ENCODE assay signal across 23 cellular contexts in genomic region chr12:57119294-57119693, GRCh38. TPM values are rescaled to one million over a fixed set of nuclear protein-coding genes. Genes with fewer than 3 reads are reported as not detected.
DNase-seq lines count a peak whose midpoint lies in the region; ATAC-seq, FAIRE-seq and TF ChIP-seq lines count a peak whose summit lies in the region.
"Had no signal": no experiment of that assay in that cellular context is flagged by ENCODE, and none has a peak within 500 bp of the region (broad histone marks: within the 10 kb centered on the region; RNA-seq: fewer than 3 reads in every experiment).

No MANE protein-coding gene starts in this region.

- H2BK5ac ChIP-seq in neuronal stem cell (ENCODE audit: low read length), result no peak overlapping the region

- H3K9me3 ChIP-seq in HCT116 (ENCODE audit: control insufficient read depth in 1 of 2, insufficient read depth in 1 of 2, low read depth in 1 of 2, low read length in 2 of 2), result peaks cover 6 to 7% of the 10 kb centered on the region in 2 experiments; a peak in 1 of 4 replicates
- H3K9me3 ChIP-seq in GM12878 (replicated peaks; ENCODE audit: control insufficient read depth, insufficient read depth, low read length), result peaks cover 7% of the 10 kb centered on the region
- H3K9me3 ChIP-seq in neuronal stem cell (replicated peaks in 1 of 2; ENCODE audit: control insufficient read depth in 2 of 2, insufficient read depth in 1 of 2, low read depth in 1 of 2, low read length in 2 of 2), result peaks cover 2% of the 10 kb centered on the region in 2 donors
- H3K9me3 ChIP-seq: SJSA1 had no signal

- no peaks in the 10 kb centered on the region for H3K9me2 ChIP-seq in HCT116 (ENCODE audit: insufficient read depth)

- no peak for FAIRE-seq in GM12878 (lab: Jason Lieb, UNC)
- FAIRE-seq: A549 had no signal

- WGBS in GM12878 (ENCODE audit: insufficient coverage, insufficient replicate concordance, low lambda C conversion rate, missing lambda C conversion rate), result 42% methylated on average over 5 of the region's 5 CpGs
- WGBS in neuronal stem cell (ENCODE audit: extremely low coverage in 2 of 2, insufficient read length in 2 of 2, insufficient replicate concordance in 1 of 2), 2 donors, result no CpG with 5 or more reads among the region's 5 CpGs

- no peak overlapping the region for H2BK12ac ChIP-seq in neuronal stem cell (ENCODE audit: low read length)

- H4K8ac ChIP-seq in neuronal stem cell (ENCODE audit: low read depth, low read length), result no peak overlapping the region

- RAD21 ChIA-PET in HCT116 (lab: Charles Lee; ENCODE audit: low non-redundant PET in 1 of 2, low total read pairs in 2 of 2, uncharacterized antibody in 2 of 2, unreplicated experiment in 2 of 2) (no interaction called here), GM12878 (lab: Charles Lee; ENCODE audit: unreplicated experiment) (interaction anchor here (2.2 kb wide), 1 partner anchor 50 kb away, joined by 9 read pairs; no protein-coding TSS in a partner anchor)

- H3K79me2 ChIP-seq in ACC112 (ENCODE audit: control insufficient read depth, insufficient read depth, low read length, unreplicated experiment) (no peaks in the 10 kb centered on the region), HCT116 (ENCODE audit: insufficient read depth, low read length) (no peaks in the 10 kb centered on the region), GM12878 (ENCODE audit: control insufficient read depth, insufficient read depth, low read length) (no peaks in the 10 kb centered on the region)

- in situ Hi-C loops in GM12878 (cut with MboI), result no loop called here

- H3K27me3 ChIP-seq in ACC112 (ENCODE audit: insufficient read depth, low read length), result no peaks in the 10 kb centered on the region
- no peaks in the 10 kb centered on the region for H3K27me3 ChIP-seq in HCT116 (ENCODE audit: insufficient read depth, low read length)
- no peaks in the 10 kb centered on the region for H3K27me3 ChIP-seq in GM12878 (replicated peaks in 1 of 2; ENCODE audit: control insufficient read depth in 2 of 2, insufficient read depth in 2 of 2, low read length in 1 of 2)
- H3K27me3 ChIP-seq in neuronal stem cell (ENCODE audit: control insufficient read depth in 3 of 3, insufficient read depth in 3 of 3, low read depth in 1 of 3, low read length in 3 of 3), result no peaks in the 10 kb centered on the region
- H3K27me3 ChIP-seq: SJSA1 had no signal

- H3K36me3 ChIP-seq in ACC112 (ENCODE audit: insufficient read depth, low read length) (no peaks in the 10 kb centered on the region), HCT116 (ENCODE audit: control insufficient read depth in 1 of 2, insufficient read depth in 2 of 2, low read length in 2 of 2) (no peaks in the 10 kb centered on the region), GM12878 (ENCODE audit: control insufficient read depth in 2 of 2, insufficient read depth in 2 of 2, low read length in 1 of 2) (no peaks in the 10 kb centered on the region), neuronal stem cell (replicated peaks in 1 of 2; ENCODE audit: control insufficient read depth in 2 of 2, insufficient read depth in 2 of 2, low read length in 2 of 2) (no peaks in the 10 kb centered on the region)
- H3K36me3 ChIP-seq: SJSA1 had no signal

- TF ChIP-seq POLR2A in HCT116 (IDR thresholded peaks at IDR 0.05; ENCODE audit: borderline replicate concordance, extremely low read depth, insufficient read depth, insufficient read length), result no peak
- no peak for TF ChIP-seq POLR2A in GM12878 (IDR thresholded peaks at IDR 0.05; ENCODE audit: low read depth, low read length)

- no peak overlapping the region for H2BK15ac ChIP-seq in neuronal stem cell (ENCODE audit: low read length)

- H3K4me2 ChIP-seq in HCT116 (ENCODE audit: low read length) (peak overlapping the region; percentile 30; the same call in 1 of the 2 replicates), GM12878 (ENCODE audit: control insufficient read depth, insufficient read depth) (peak overlapping the region; percentile 7), neuronal stem cell (ENCODE audit: insufficient read depth, low read length, poor library complexity, severe bottlenecking) (no peak overlapping the region)
- H3K4me2 ChIP-seq: A549 had no signal

- CTCF ChIA-PET in HCT116 (lab: Charles Lee) (no interaction called here), GM12878 (lab: Yijun Ruan, JAX) (interaction anchor here (0.8 to 1.8 kb wide), 2 partner anchors 50 to 118 kb away, joined by 3 to 8 read pairs; no protein-coding TSS in a partner anchor)

- DNase-seq in HCT116 (ENCODE audit: low read depth, low spot score) (no peak), GM12878 (ENCODE audit: low read depth, low spot score) (no peak), neuronal stem cell (ENCODE audit: low spot score) (no peak), SK-N-DZ (ENCODE audit: low spot score) (no peak)
- DNase-seq: activated CD4-positive, alpha-beta T cell treated with anti-CD3 and anti-CD28 coated beads, Interleukin-2, amount 50 U/mL, for 1 hour; aorta; C1 segment of cervical spinal cord; central memory CD4-positive, alpha-beta T cell; hippocampal formation; NCI-H1105 treated with DMSO at 0.1 percent for 48 hours; NCI-H2081 treated with DMSO at 0.1 percent for 48 hours; NCI-H446; stimulated activated CD4-positive, alpha-beta T cell treated with anti-CD3 and anti-CD28 coated beads, Interleukin-4, amount 100 ng/mL, for 4 hours; T-helper 2 cell had no signal

- no peak for TF ChIP-seq EP300 in GM12878 (IDR thresholded peaks at IDR 0.05; ENCODE audit: borderline replicate concordance in 1 of 2, control insufficient read depth in 1 of 2, low read depth in 2 of 2, low read length in 2 of 2)

- intact Hi-C loops in HCT116 (cut with micrococcal nuclease), result no loop called here
- intact Hi-C loops in GM12878 (cut with micrococcal nuclease; ENCODE audit: unreplicated experiment), result no loop called here

- H4K91ac ChIP-seq in neuronal stem cell (ENCODE audit: low read depth, low read length, poor library complexity), result no peak overlapping the region

- peak overlapping the region; percentile 56 for H2AFZ ChIP-seq in ACC112 (ENCODE audit: low read length, unreplicated experiment)
- no peak overlapping the region for H2AFZ ChIP-seq in HCT116 (ENCODE audit: low read depth, low read length, poor library complexity, severe bottlenecking)
- peak overlapping the region; percentile 68 for H2AFZ ChIP-seq in GM12878 (ENCODE audit: control insufficient read depth, low read depth, low read length)
- H2AFZ ChIP-seq in neuronal stem cell (ENCODE audit: low read length), result peak overlapping the region; percentile 24

- H3K27ac ChIP-seq in ACC112 (ENCODE audit: low read depth, low read length), result peak overlapping the region; percentile 44
- H3K27ac ChIP-seq in HCT116 (ENCODE audit: low read depth, low read length), result no peak overlapping the region
- no peak overlapping the region for H3K27ac ChIP-seq in GM12878 (ENCODE audit: control insufficient read depth, insufficient read depth)
- H3K27ac ChIP-seq in neuronal stem cell (replicated peaks; ENCODE audit: low read length), result no peak overlapping the region
- H3K27ac ChIP-seq: SJSA1 had no signal

- H4K20me1 ChIP-seq in HCT116 (ENCODE audit: insufficient read depth) (no peaks in the 10 kb centered on the region), GM12878 (ENCODE audit: control insufficient read depth, insufficient read depth) (no peaks in the 10 kb centered on the region)

- H3K9ac ChIP-seq in HCT116 (ENCODE audit: low read length) (no peak overlapping the region), GM12878 (ENCODE audit: control insufficient read depth, insufficient read depth, low read length) (no peak overlapping the region), neuronal stem cell (ENCODE audit: low read depth, low read length, poor library complexity) (no peak overlapping the region)

- no peaks in the 10 kb centered on the region for H3K79me1 ChIP-seq in neuronal stem cell (ENCODE audit: low read depth, low read length)

- SMC1A ChIA-PET in GM12878 (lab: Charles Lee; ENCODE audit: uncharacterized antibody, unreplicated experiment), result no interaction called here

- H3K4me3 ChIP-seq in ACC112 (ENCODE audit: low read depth, low read length) (no peak overlapping the region), HCT116 (replicated peaks in 1 of 2; ENCODE audit: low read depth in 1 of 2, low read length in 2 of 2) (no peak overlapping the region), GM12878 (no peak overlapping the region), neuronal stem cell (ENCODE audit: low read length in 2 of 2) (no peak overlapping the region)
- H3K4me3 ChIP-seq: A549, SJSA1 had no signal

- TF ChIP-seq CTCF in HCT116 (IDR thresholded peaks at IDR 0.05 in 2 of 3, conservative IDR thresholded peaks at IDR 0.05 in 1 of 3; ENCODE audit: borderline replicate concordance in 1 of 3, insufficient read depth in 1 of 3, low read depth in 2 of 3, low read length in 2 of 3) (no peak), GM12878 (IDR thresholded peaks at IDR 0.05 in 2 of 3, conservative IDR thresholded peaks at IDR 0.05 in 1 of 3; ENCODE audit: control insufficient read depth in 2 of 3, extremely low read depth in 1 of 3, insufficient read depth in 1 of 3, low read depth in 3 of 3, low read length in 3 of 3) (no peak)

- no peak overlapping the region for H3K4ac ChIP-seq in neuronal stem cell (ENCODE audit: low read length)

- H2BK120ac ChIP-seq in neuronal stem cell (ENCODE audit: low read depth, low read length), result no peak overlapping the region

- peaks cover 16% of the 10 kb centered on the region for H3K4me1 ChIP-seq in ACC112 (ENCODE audit: control insufficient read depth, insufficient read depth, low read length, unreplicated experiment)
- H3K4me1 ChIP-seq in HCT116 (ENCODE audit: control insufficient read depth in 1 of 2, insufficient read depth in 2 of 2, low read length in 2 of 2), result peaks cover 0 to 11% of the 10 kb centered on the region in 2 experiments; a peak in 2 of 4 replicates
- H3K4me1 ChIP-seq in GM12878 (ENCODE audit: control insufficient read depth, insufficient read depth, low read length), result peaks cover 13% of the 10 kb centered on the region
- peaks cover 0 to 2% of the 10 kb centered on the region in 2 donors for H3K4me1 ChIP-seq in neuronal stem cell (ENCODE audit: control insufficient read depth in 2 of 2, insufficient read depth in 1 of 2, low read depth in 1 of 2, low read length in 2 of 2)
- H3K4me1 ChIP-seq: A549 had no signal

- ATAC-seq in HCT116 (no peak), GM12878 (peak; percentile 54), HG03280 (IDR thresholded peaks at IDR 0.05; ENCODE audit: unreplicated experiment) (no peak), GM21423 (IDR thresholded peaks at IDR 0.05; ENCODE audit: unreplicated experiment) (no peak), HG02759 (IDR thresholded peaks at IDR 0.05; ENCODE audit: unreplicated experiment) (no peak)

- POLR2A ChIA-PET in HCT116 (lab: Charles Lee), result interaction anchor here (1.6 kb wide), 1 partner anchor 8 kb away, joined by 4 read pairs; no protein-coding TSS in a partner anchor
- POLR2A ChIA-PET in GM12878 (lab: Charles Lee), result no interaction called here

- H3K14ac ChIP-seq in neuronal stem cell (ENCODE audit: low read length), result no peak overlapping the region

- no peak overlapping the region for H3K18ac ChIP-seq in neuronal stem cell (ENCODE audit: low read length)

- TF ChIP-seq RAD21 in HCT116 (IDR thresholded peaks at IDR 0.05; ENCODE audit: low read depth), result no peak
- no peak for TF ChIP-seq RAD21 in GM12878 (IDR thresholded peaks at IDR 0.05; ENCODE audit: insufficient read depth, low read depth, low read length)

- no peak overlapping the region for H3K23ac ChIP-seq in neuronal stem cell (ENCODE audit: low read depth, low read length, poor library complexity)

- no peak overlapping the region for H2AK5ac ChIP-seq in neuronal stem cell (ENCODE audit: low read depth, low read length)

- BruUV-seq in HCT116 (replicated peaks; lab: Mats Ljungman, UMichigan) (no TSS peak), GM12878 (replicated peaks; lab: Mats Ljungman, UMichigan) (no TSS peak)

RNA-seq across cellular contexts. Expression of gene STAT6, which starts 8.1 kb away (rescaled TPM):
- total RNA-seq in HCT116 (2021; ENCODE audit: unreplicated experiment), result 78.5 TPM
- polyA plus RNA-seq in HCT116 (2012), result 53.3 and 55.0 TPM in 2 replicates
- 219 and 234 TPM in 2 replicates for total RNA-seq in GM12878 (2013; cell fraction: nucleolus; rRNA removed)
- 100 and 101 TPM in 2 replicates for total RNA-seq in GM12878 (2014; rRNA removed)
- total RNA-seq in GM12878 (2014; rRNA removed; fragmentation: Illumina TruSeq; extraction: Trizol), result 79.0 and 79.9 TPM in 2 replicates
- total RNA-seq in GM12878 (2021), result 146 and 163 TPM in 2 replicates
- polyA plus RNA-seq in GM12878 (2011; ENCODE audit: low read depth), result 92.2 TPM
- polyA plus RNA-seq in GM12878 (2011; rRNA removed), result 107 and 176 TPM in 2 replicates
- polyA plus RNA-seq in GM12878 (2011; cell fraction: cytosol; rRNA removed), result 210 and 211 TPM in 2 replicates
- 576 and 633 TPM in 2 replicates for polyA plus RNA-seq in GM12878 (2011; cell fraction: nucleus; rRNA removed)
- polyA plus RNA-seq in GM12878 (2012), result 137 and 138 TPM in 2 replicates
- polyA plus RNA-seq in GM12878 (2014; fragmentation: Illumina TruSeq; extraction: Trizol), result 161 and 168 TPM in 2 replicates
- 10 to 100 TPM; 14.2 to 17.3 TPM for polyA plus RNA-seq in GM12878 (2014; fragmentation: Nextera tagmentation; extraction: Ambion mirVana)
- 153 and 157 TPM in 2 replicates for polyA plus RNA-seq in GM12878 (2014; rRNA removed)
- polyA plus RNA-seq in GM12878 (2016; fragmentation: Nextera tagmentation; extraction: Ambion mirVana), result 10 to 100 TPM; 61.0 to 63.3 TPM
- 146 and 216 TPM in 2 replicates for polyA minus RNA-seq in GM12878 (2011; rRNA and poly(A)+ RNA removed)
- polyA minus RNA-seq in GM12878 (2011; cell fraction: cytosol; rRNA and poly(A)+ RNA removed), result 57.9 and 72.7 TPM in 2 replicates
- polyA minus RNA-seq in GM12878 (2011; cell fraction: nucleus; rRNA and poly(A)+ RNA removed), result 75.9 and 146 TPM in 2 replicates
- polyA plus RNA-seq in neuronal stem cell (2013, experiment 1 of 2), result 9.9 TPM
- 8.0 TPM for polyA plus RNA-seq in neuronal stem cell (2013, experiment 2 of 2)
- 37.1 and 42.2 TPM in 2 replicates for polyA plus RNA-seq in SK-N-DZ (2014; cell fraction: cytosol; rRNA removed)
- 129 TPM in 2 replicates for polyA plus RNA-seq in SK-N-DZ (2014; cell fraction: nucleus; rRNA removed)

RNA-seq across cellular contexts. Expression of gene LRP1, which starts 9.0 kb away (rescaled TPM):
- total RNA-seq in HCT116 (2021; ENCODE audit: unreplicated experiment), result 12.0 TPM
- 9.3 and 14.6 TPM in 2 replicates for polyA plus RNA-seq in HCT116 (2012)
- 6.0 and 6.8 TPM in 2 replicates for total RNA-seq in GM12878 (2013; cell fraction: nucleolus; rRNA removed)
- under 0.01 and 0.05 TPM in 2 replicates for total RNA-seq in GM12878 (2014; rRNA removed)
- 0.05 and 0.18 TPM in 2 replicates for total RNA-seq in GM12878 (2014; rRNA removed; fragmentation: Illumina TruSeq; extraction: Trizol)
- 0.93 and 1.1 TPM in 2 replicates for total RNA-seq in GM12878 (2021)
- polyA plus RNA-seq in GM12878 (2011; ENCODE audit: low read depth), result 0.51 TPM
- 0.24 TPM in 2 replicates for polyA plus RNA-seq in GM12878 (2011; rRNA removed)
- polyA plus RNA-seq in GM12878 (2011; cell fraction: cytosol; rRNA removed), result 0.48 and 0.57 TPM in 2 replicates
- polyA plus RNA-seq in GM12878 (2011; cell fraction: nucleus; rRNA removed), result 2.5 and 3.3 TPM in 2 replicates
- polyA plus RNA-seq in GM12878 (2012), result 1.2 and 1.4 TPM in 2 replicates
- 0.03 and 0.07 TPM in 2 replicates for polyA plus RNA-seq in GM12878 (2014; fragmentation: Illumina TruSeq; extraction: Trizol)
- not detected for polyA plus RNA-seq in GM12878 (2014; fragmentation: Nextera tagmentation; extraction: Ambion mirVana)
- polyA plus RNA-seq in GM12878 (2014; rRNA removed), result 0.09 and 0.29 TPM in 2 replicates
- under 1 TPM; 0.23 to 0.28 TPM for polyA plus RNA-seq in GM12878 (2016; fragmentation: Nextera tagmentation; extraction: Ambion mirVana)
- polyA minus RNA-seq in GM12878 (2011; rRNA and poly(A)+ RNA removed), result 1.8 TPM in 2 replicates
- polyA minus RNA-seq in GM12878 (2011; cell fraction: cytosol; rRNA and poly(A)+ RNA removed), result 2.2 and 3.1 TPM in 2 replicates
- polyA minus RNA-seq in GM12878 (2011; cell fraction: nucleus; rRNA and poly(A)+ RNA removed), result 1.6 and 3.1 TPM in 2 replicates
- polyA plus RNA-seq in neuronal stem cell (2013, experiment 1 of 2), result 13.3 TPM
- polyA plus RNA-seq in neuronal stem cell (2013, experiment 2 of 2), result 12.4 TPM
- polyA plus RNA-seq in SK-N-DZ (2014; cell fraction: cytosol; rRNA removed), result 6.4 and 7.8 TPM in 2 replicates
- 16.5 and 44.9 TPM in 2 replicates for polyA plus RNA-seq in SK-N-DZ (2014; cell fraction: nucleus; rRNA removed)

RNA-seq across cellular contexts. Expression of gene LRP1-AS, which starts 28.1 kb away (rescaled TPM):
- total RNA-seq in HCT116 (2021; ENCODE audit: unreplicated experiment) (not detected), GM12878 (2014; rRNA removed) (not detected in 2 replicates), GM12878 (2014; rRNA removed; fragmentation: Illumina TruSeq; extraction: Trizol) (not detected in 2 replicates), GM12878 (2021) (not detected in 2 replicates)
- polyA plus RNA-seq in HCT116 (2012), result not detected in 2 replicates
- not detected in 2 replicates for total RNA-seq in GM12878 (2013; cell fraction: nucleolus; rRNA removed)
- polyA plus RNA-seq in GM12878 (2011; ENCODE audit: low read depth), result not detected
- polyA plus RNA-seq in GM12878 (2011; rRNA removed) (not detected in 2 replicates), GM12878 (2014; fragmentation: Illumina TruSeq; extraction: Trizol) (not detected in 2 replicates), GM12878 (2014; fragmentation: Nextera tagmentation; extraction: Ambion mirVana) (not detected), GM12878 (2014; rRNA removed) (not detected in 2 replicates), GM12878 (2016; fragmentation: Nextera tagmentation; extraction: Ambion mirVana) (not detected)
- polyA plus RNA-seq in GM12878 (2011; cell fraction: cytosol; rRNA removed), result not detected in 2 replicates
- polyA plus RNA-seq in GM12878 (2011; cell fraction: nucleus; rRNA removed), result not detected in 2 replicates
- not detected in 2 replicates for polyA plus RNA-seq in GM12878 (2012)
- not detected in 2 replicates for polyA minus RNA-seq in GM12878 (2011; rRNA and poly(A)+ RNA removed)
- not detected in 2 replicates for polyA minus RNA-seq in GM12878 (2011; cell fraction: cytosol; rRNA and poly(A)+ RNA removed)
- polyA minus RNA-seq in GM12878 (2011; cell fraction: nucleus; rRNA and poly(A)+ RNA removed), result not detected in 2 replicates
- polyA plus RNA-seq in neuronal stem cell (2013, experiment 1 of 2), result not detected
- polyA plus RNA-seq in neuronal stem cell (2013, experiment 2 of 2), result not detected
- not detected in 2 replicates for polyA plus RNA-seq in SK-N-DZ (2014; cell fraction: cytosol; rRNA removed)
- polyA plus RNA-seq in SK-N-DZ (2014; cell fraction: nucleus; rRNA removed), result not detected in 2 replicates
- total RNA-seq: activated naive CD4-positive, alpha-beta T cell treated with anti-CD3 and anti-CD28 coated beads, Interleukin-2, amount 50 U/mL, for 72 hours; aorta; liver; SJSA1; ureter had no signal
- polyA plus RNA-seq: A549, aorta, liver had no signal

RNA-seq across cellular contexts. Expression of gene NAB2, which starts 30.4 kb away (rescaled TPM):
- total RNA-seq in HCT116 (2021; ENCODE audit: unreplicated experiment) (77.1 TPM), GM12878 (2014; rRNA removed) (28.4 and 30.1 TPM in 2 replicates), GM12878 (2014; rRNA removed; fragmentation: Illumina TruSeq; extraction: Trizol) (13.0 and 13.6 TPM in 2 replicates), GM12878 (2021) (28.2 and 28.5 TPM in 2 replicates)
- polyA plus RNA-seq in HCT116 (2012), result 59.6 and 68.8 TPM in 2 replicates
- 27.9 and 30.3 TPM in 2 replicates for total RNA-seq in GM12878 (2013; cell fraction: nucleolus; rRNA removed)
- polyA plus RNA-seq in GM12878 (2011; ENCODE audit: low read depth), result 5.3 TPM
- polyA plus RNA-seq in GM12878 (2011; rRNA removed) (25.2 and 35.2 TPM in 2 replicates), GM12878 (2014; fragmentation: Illumina TruSeq; extraction: Trizol) (7.9 and 17.0 TPM in 2 replicates), GM12878 (2014; fragmentation: Nextera tagmentation; extraction: Ambion mirVana) (1 to 10 TPM in 1 of 2 experiments, under 1 TPM in 1; 0.35 to 1.0 TPM), GM12878 (2014; rRNA removed) (28.0 and 28.6 TPM in 2 replicates), GM12878 (2016; fragmentation: Nextera tagmentation; extraction: Ambion mirVana) (1 to 10 TPM; 3.6 to 5.8 TPM)
- 36.4 and 44.0 TPM in 2 replicates for polyA plus RNA-seq in GM12878 (2011; cell fraction: cytosol; rRNA removed)
- 69.8 and 77.5 TPM in 2 replicates for polyA plus RNA-seq in GM12878 (2011; cell fraction: nucleus; rRNA removed)
- polyA plus RNA-seq in GM12878 (2012), result 11.5 and 17.8 TPM in 2 replicates
- 21.1 and 40.5 TPM in 2 replicates for polyA minus RNA-seq in GM12878 (2011; rRNA and poly(A)+ RNA removed)
- polyA minus RNA-seq in GM12878 (2011; cell fraction: cytosol; rRNA and poly(A)+ RNA removed), result 14.6 and 15.7 TPM in 2 replicates
- polyA minus RNA-seq in GM12878 (2011; cell fraction: nucleus; rRNA and poly(A)+ RNA removed), result 17.3 and 27.7 TPM in 2 replicates
- 51.0 TPM for polyA plus RNA-seq in neuronal stem cell (2013, experiment 1 of 2)
- polyA plus RNA-seq in neuronal stem cell (2013, experiment 2 of 2), result 47.9 TPM
- 24.6 and 39.9 TPM in 2 replicates for polyA plus RNA-seq in SK-N-DZ (2014; cell fraction: cytosol; rRNA removed)
- 33.8 and 35.6 TPM in 2 replicates for polyA plus RNA-seq in SK-N-DZ (2014; cell fraction: nucleus; rRNA removed)

RNA-seq across cellular contexts. Expression of gene NEMP1, which starts 40.7 kb away (rescaled TPM):
- total RNA-seq in HCT116 (2021; ENCODE audit: unreplicated experiment) (35.2 TPM), GM12878 (2014; rRNA removed) (19.7 and 22.6 TPM in 2 replicates), GM12878 (2014; rRNA removed; fragmentation: Illumina TruSeq; extraction: Trizol) (17.7 and 19.7 TPM in 2 replicates), GM12878 (2021) (20.7 and 20.8 TPM in 2 replicates)
- 9.0 and 12.3 TPM in 2 replicates for polyA plus RNA-seq in HCT116 (2012)
- total RNA-seq in GM12878 (2013; cell fraction: nucleolus; rRNA removed), result 79.0 and 86.0 TPM in 2 replicates
- 7.4 TPM for polyA plus RNA-seq in GM12878 (2011; ENCODE audit: low read depth)
- polyA plus RNA-seq in GM12878 (2011; rRNA removed) (45.9 and 61.7 TPM in 2 replicates), GM12878 (2014; fragmentation: Illumina TruSeq; extraction: Trizol) (24.9 and 30.5 TPM in 2 replicates), GM12878 (2014; fragmentation: Nextera tagmentation; extraction: Ambion mirVana) (1 to 10 TPM; 4.0 to 4.7 TPM), GM12878 (2014; rRNA removed) (17.8 and 20.6 TPM in 2 replicates), GM12878 (2016; fragmentation: Nextera tagmentation; extraction: Ambion mirVana) (10 to 100 TPM; 18.2 to 20.0 TPM)
- 18.3 and 22.3 TPM in 2 replicates for polyA plus RNA-seq in GM12878 (2011; cell fraction: cytosol; rRNA removed)
- polyA plus RNA-seq in GM12878 (2011; cell fraction: nucleus; rRNA removed), result 60.1 and 76.7 TPM in 2 replicates
- 9.3 and 14.8 TPM in 2 replicates for polyA plus RNA-seq in GM12878 (2012)
- 26.2 and 32.9 TPM in 2 replicates for polyA minus RNA-seq in GM12878 (2011; rRNA and poly(A)+ RNA removed)
- polyA minus RNA-seq in GM12878 (2011; cell fraction: cytosol; rRNA and poly(A)+ RNA removed), result 6.3 and 7.0 TPM in 2 replicates
- 13.1 and 14.1 TPM in 2 replicates for polyA minus RNA-seq in GM12878 (2011; cell fraction: nucleus; rRNA and poly(A)+ RNA removed)
- polyA plus RNA-seq in neuronal stem cell (2013, experiment 1 of 2), result 31.6 TPM
- 33.0 TPM for polyA plus RNA-seq in neuronal stem cell (2013, experiment 2 of 2)
- polyA plus RNA-seq in SK-N-DZ (2014; cell fraction: cytosol; rRNA removed), result 48.5 and 61.1 TPM in 2 replicates
- 58.2 and 72.1 TPM in 2 replicates for polyA plus RNA-seq in SK-N-DZ (2014; cell fraction: nucleus; rRNA removed)
